ENCODE assay signal across 21 cellular contexts in the genomic region with DNA sequence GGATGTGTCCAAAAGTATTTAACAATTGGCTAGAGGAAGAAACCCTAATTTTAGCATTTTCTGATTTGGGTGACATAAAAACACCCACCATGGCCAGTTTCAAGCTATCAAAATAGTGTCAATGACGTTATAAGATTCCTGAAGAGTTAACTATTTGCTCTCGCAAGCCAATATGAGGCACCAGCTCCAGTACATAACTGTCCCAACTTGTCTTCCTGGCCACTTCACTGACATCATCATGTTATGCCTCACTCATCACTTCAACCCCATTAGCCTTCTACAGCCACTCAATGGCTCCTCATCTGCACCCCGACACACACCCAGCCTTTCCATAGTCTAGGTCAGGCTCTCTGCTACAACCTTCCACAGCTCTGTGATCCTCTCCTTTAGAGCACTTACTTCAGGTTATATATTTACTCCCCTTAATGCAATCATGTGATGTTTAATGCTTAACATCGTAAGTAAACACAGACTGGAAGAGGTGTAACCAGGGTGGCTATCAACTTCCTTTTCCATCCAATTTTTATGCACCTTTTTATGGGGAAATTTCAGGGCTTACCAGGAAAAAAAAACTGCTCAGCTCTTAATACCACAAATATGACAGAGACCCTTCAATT.
"Had no signal": no experiment of that assay in that cellular context is flagged by ENCODE, and none has a peak within 500 bp of the region (broad histone marks: within the 10 kb centered on the region; RNA-seq: fewer than 3 reads in every experiment).

No MANE protein-coding gene starts in this region.

- ATAC-seq: activated naive CD4-positive, alpha-beta T cell treated with anti-CD3 and anti-CD28 coated beads, Interleukin-2, amount 50 U/mL, for 72 hours; effector memory CD8-positive, alpha-beta T cell; left ventricle myocardium superior; naive thymus-derived CD4-positive, alpha-beta T cell; psoas muscle had no signal

- H3K27me3 ChIP-seq: adrenal gland, ovary, sigmoid colon had no signal

- DNase-seq: activated B cell treated with CpG ODN at 0.5 μM for 24 hours; activated CD4-positive, alpha-beta memory T cell treated with anti-CD3 and anti-CD28 coated beads for 36 hours; activated CD4-positive, alpha-beta T cell treated with anti-CD3 and anti-CD28 coated beads for 4 hours; activated gamma-delta T cell treated with Interleukin-2 at 50 U/mL for 16 hours; activated T-cell treated with anti-CD3 and anti-CD28 coated beads for 4 hours; adrenal gland; effector memory CD8-positive, alpha-beta T cell; glutamatergic neuron; hypothalamus; left ventricle myocardium superior; mesenchymal stem cell; naive thymus-derived CD4-positive, alpha-beta T cell; ovary; psoas muscle; sigmoid colon; stimulated activated CD8-positive, alpha-beta memory T cell treated with anti-CD3 and anti-CD28 coated beads, Interleukin-4, amount 100 ng/mL, for 48 hours; stimulated activated naive CD4-positive, alpha-beta T cell; T-helper 1 cell; T-helper 9 cell had no signal

- H3K27ac ChIP-seq: adrenal gland, ovary, psoas muscle, sigmoid colon had no signal

- H3K36me3 Mint-ChIP-seq: activated CD4-positive, alpha-beta memory T cell treated with anti-CD3 and anti-CD28 coated beads for 36 hours; activated naive CD4-positive, alpha-beta T cell treated with anti-CD3 and anti-CD28 coated beads, Interleukin-2, amount 50 U/mL, for 72 hours; naive thymus-derived CD4-positive, alpha-beta T cell had no signal

- H3K27me3 Mint-ChIP-seq: activated CD4-positive, alpha-beta memory T cell treated with anti-CD3 and anti-CD28 coated beads for 36 hours had no signal

- H3K9me3 Mint-ChIP-seq: activated CD4-positive, alpha-beta memory T cell treated with anti-CD3 and anti-CD28 coated beads for 36 hours; activated T-helper 1 cell treated with anti-CD3 and anti-CD28 coated beads, Interleukin-12 subunit alpha, Interleukin-12 subunit beta, Interleukin-2, Interleukin-4 antibody, amounts not matched to agents 30 ng/mL and 10 ng/mL and 1 ng/mL, durations not matched to agents 14 hours and 24 hours and 36 hours; effector memory CD8-positive, alpha-beta T cell had no signal

- H3K4me3 Mint-ChIP-seq: activated B cell treated with CpG ODN at 0.5 μM for 24 hours; activated CD4-positive, alpha-beta memory T cell treated with anti-CD3 and anti-CD28 coated beads for 36 hours; activated T-helper 1 cell treated with anti-CD3 and anti-CD28 coated beads, Interleukin-12 subunit alpha, Interleukin-12 subunit beta, Interleukin-2, Interleukin-4 antibody, amounts not matched to agents 30 ng/mL and 10 ng/mL and 1 ng/mL, durations not matched to agents 14 hours and 24 hours and 36 hours; effector memory CD8-positive, alpha-beta T cell; naive thymus-derived CD4-positive, alpha-beta T cell had no signal

- H3K27ac Mint-ChIP-seq: activated B cell treated with CpG ODN at 0.5 μM for 24 hours; activated CD4-positive, alpha-beta memory T cell treated with anti-CD3 and anti-CD28 coated beads for 36 hours; activated naive CD4-positive, alpha-beta T cell treated with anti-CD3 and anti-CD28 coated beads, Interleukin-2, amount 50 U/mL, for 72 hours; activated T-helper 1 cell treated with anti-CD3 and anti-CD28 coated beads, Interleukin-12 subunit alpha, Interleukin-12 subunit beta, Interleukin-2, Interleukin-4 antibody, amounts not matched to agents 30 ng/mL and 10 ng/mL and 1 ng/mL, durations not matched to agents 14 hours and 24 hours and 36 hours; effector memory CD8-positive, alpha-beta T cell; naive thymus-derived CD4-positive, alpha-beta T cell had no signal

- H3K4me1 ChIP-seq: adrenal gland, psoas muscle had no signal
